Comparison of ENCODE assay signal across 8 cellular contexts in genomic region chr1:213987876-213988638, GRCh38. TPM values are rescaled to one million over a fixed set of nuclear protein-coding genes. Genes with fewer than 3 reads are reported as not detected.
A peak's percentile ranks its signal among the peaks of the same experiment; 100 is the strongest.
DNase-seq lines count a peak whose midpoint lies in the region; ATAC-seq, FAIRE-seq and TF ChIP-seq lines count a peak whose summit lies in the region.

A gene with protein sequence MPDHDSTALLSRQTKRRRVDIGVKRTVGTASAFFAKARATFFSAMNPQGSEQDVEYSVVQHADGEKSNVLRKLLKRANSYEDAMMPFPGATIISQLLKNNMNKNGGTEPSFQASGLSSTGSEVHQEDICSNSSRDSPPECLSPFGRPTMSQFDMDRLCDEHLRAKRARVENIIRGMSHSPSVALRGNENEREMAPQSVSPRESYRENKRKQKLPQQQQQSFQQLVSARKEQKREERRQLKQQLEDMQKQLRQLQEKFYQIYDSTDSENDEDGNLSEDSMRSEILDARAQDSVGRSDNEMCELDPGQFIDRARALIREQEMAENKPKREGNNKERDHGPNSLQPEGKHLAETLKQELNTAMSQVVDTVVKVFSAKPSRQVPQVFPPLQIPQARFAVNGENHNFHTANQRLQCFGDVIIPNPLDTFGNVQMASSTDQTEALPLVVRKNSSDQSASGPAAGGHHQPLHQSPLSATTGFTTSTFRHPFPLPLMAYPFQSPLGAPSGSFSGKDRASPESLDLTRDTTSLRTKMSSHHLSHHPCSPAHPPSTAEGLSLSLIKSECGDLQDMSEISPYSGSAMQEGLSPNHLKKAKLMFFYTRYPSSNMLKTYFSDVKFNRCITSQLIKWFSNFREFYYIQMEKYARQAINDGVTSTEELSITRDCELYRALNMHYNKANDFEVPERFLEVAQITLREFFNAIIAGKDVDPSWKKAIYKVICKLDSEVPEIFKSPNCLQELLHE (plus strand): TSS chr1:213987973. CDS start chr1:213996536, 8,563 bp downstream.

- peak within 1 kb of the TSS; percentile 93 for H3K4me2 ChIP-seq in keratinocyte (ENCODE audit: control insufficient read depth, extremely low read depth, insufficient read depth, low read depth, low read length)

- H3K36me3 ChIP-seq in colonic mucosa (no peaks in the 10 kb centered on the region), keratinocyte (ENCODE audit: control insufficient read depth in 2 of 2, extremely low read depth in 1 of 2, insufficient read depth in 2 of 2, low read length in 2 of 2) (no peaks in the 10 kb centered on the region)

- peak within 1 kb of the TSS; percentile 74 for H3K27ac ChIP-seq in colonic mucosa
- H3K27ac ChIP-seq in keratinocyte (ENCODE audit: control insufficient read depth, insufficient read depth, low read length): peak within 1 kb of the TSS; percentile 56
- peak within 1 kb of the TSS in 15 of 21 experiments; percentile 1 to 83 (median 47) for H3K27ac ChIP-seq in skin epidermis

- H3K9ac ChIP-seq in colonic mucosa (ENCODE audit: low read depth in 2 of 2, low read length in 2 of 2): peak within 1 kb of the TSS; percentile 62 to 75
- peak within 1 kb of the TSS; percentile 65 for H3K9ac ChIP-seq in keratinocyte (ENCODE audit: control insufficient read depth, extremely low read depth, insufficient read depth, low read length)

- no peaks in the 10 kb centered on the region for H3K9me1 ChIP-seq in keratinocyte (ENCODE audit: control insufficient read depth, extremely low read depth, insufficient read depth, low read length)

- intact Hi-C loops in colonic mucosa (cut with DNase I): loop anchor here (5.0 kb wide), 1 partner anchor 426 kb away; no protein-coding TSS in a partner anchor

- H2AFZ ChIP-seq in keratinocyte (ENCODE audit: control insufficient read depth, low read length): peak within 1 kb of the TSS; percentile 92

- H3K4me3 ChIP-seq in colonic mucosa (peak within 1 kb of the TSS; percentile 43), keratinocyte (ENCODE audit: control insufficient read depth in 2 of 3, extremely low read depth in 1 of 3, insufficient read depth in 2 of 3, low read depth in 1 of 3, low read length in 3 of 3) (peak within 1 kb of the TSS; percentile 55 to 84 (median 82)), skin epidermis (peak within 1 kb of the TSS; percentile 40 to 56 (median 43))

- peaks cover 6% of the 10 kb centered on the region for H3K4me1 ChIP-seq in colonic mucosa
- peaks cover 15% of the 10 kb centered on the region for H3K4me1 ChIP-seq in keratinocyte (ENCODE audit: control insufficient read depth, extremely low read depth, insufficient read depth, low read length)

- ATAC-seq in GM18498 (IDR thresholded peaks at IDR 0.05; ENCODE audit: unreplicated experiment): peak; percentile 81
- peak; percentile 75 for ATAC-seq in HG02763 (IDR thresholded peaks at IDR 0.05; ENCODE audit: unreplicated experiment)

- FAIRE-seq in keratinocyte (lab: Jason Lieb, UNC): peak; percentile 63
- no peak for FAIRE-seq in RCC 7860 (lab: Jason Lieb, UNC)

- TF ChIP-seq CTCF in colonic mucosa (IDR thresholded peaks at IDR 0.05) (no peak), keratinocyte (optimal IDR thresholded peaks at IDR 0.05 in 1 of 3, IDR thresholded peaks at IDR 0.05 in 1 of 3, conservative IDR thresholded peaks at IDR 0.05 in 1 of 3; ENCODE audit: extremely low read depth in 1 of 3, insufficient read depth in 2 of 3, low read length in 3 of 3) (peak in 1 of 3 experiments; percentile 4)

- H3K9me3 ChIP-seq in colonic mucosa (no peaks in the 10 kb centered on the region), keratinocyte (ENCODE audit: control insufficient read depth, low read depth, low read length) (no peaks in the 10 kb centered on the region)

- DNase-seq in NCI-H1436 treated with DMSO at 0.1 percent for 48 hours (lab: John Stamatoyannopoulos, UW): peak; percentile 90
- peak; percentile 74 for DNase-seq in T1000 (lab: John Stamatoyannopoulos, UW)
- peak; percentile 89 for DNase-seq in colonic mucosa
- no peak for DNase-seq in keratinocyte (ENCODE audit: low read depth, low spot score)
- DNase-seq in RCC 7860 (ENCODE audit: low spot score): no peak

- H4K20me1 ChIP-seq in keratinocyte (ENCODE audit: control insufficient read depth, extremely low read depth, insufficient read depth, low read length): no peaks in the 10 kb centered on the region

- dilution Hi-C loops in keratinocyte (cut with MboI; ENCODE audit: extremely low pct_ligation_motif_present, low sequenced_read_pairs): no loop called here

- H3K27me3 ChIP-seq in colonic mucosa (peaks cover 22% of the 10 kb centered on the region), keratinocyte (ENCODE audit: control insufficient read depth, extremely low read depth, insufficient read depth, low read length) (peaks cover 54% of the 10 kb centered on the region)

- H3K79me2 ChIP-seq in keratinocyte (ENCODE audit: control insufficient read depth, insufficient read depth, low read length): no peaks in the 10 kb centered on the region

RNA-seq across cellular contexts. Expression of the gene that starts here (rescaled TPM):
- 10 to 100 TPM; 11.6 to 14.7 TPM for total RNA-seq in colonic mucosa
- 0.20 to 0.31 TPM (median 0.24 TPM) in 3 replicates for polyA plus RNA-seq in keratinocyte
- polyA plus RNA-seq in keratinocyte (2011; ENCODE audit: low read depth): 0.70 TPM
- polyA plus RNA-seq in keratinocyte (2011; cell fraction: cytosol; rRNA removed): 0.14 and 0.39 TPM in 2 replicates
- polyA plus RNA-seq in keratinocyte (2011; cell fraction: nucleus; rRNA removed): 1.5 TPM in 2 replicates
- 0.17 and 0.45 TPM in 2 replicates for polyA plus RNA-seq in keratinocyte (2012; ENCODE audit: low replicate concordance)
- 0.16 to 2.8 TPM (median 2.5 TPM) in 3 replicates for polyA minus RNA-seq in keratinocyte
- polyA minus RNA-seq in keratinocyte (2011; cell fraction: cytosol; rRNA and poly(A)+ RNA removed): 0.38 TPM
- polyA minus RNA-seq in keratinocyte (2011; cell fraction: nucleus; rRNA and poly(A)+ RNA removed): 0.42 and 0.93 TPM in 2 replicates

Comparison
In these comparisons a context has a peak if more than half of its experiments do, and no peak if none do; other contexts are left out.
1. DNase-seq: peak in NCI-H1436 treated with DMSO at 0.1 percent for 48 hours (single experiment), T1000 (single experiment) and colonic mucosa (single experiment); none in keratinocyte (single experiment) and RCC 7860 (single experiment).
2. Peak in every context shown above with its lines, with median percentiles within 50 percentile points of each other: H3K27ac ChIP-seq and H3K4me3 ChIP-seq.